In the genomic region with DNA sequence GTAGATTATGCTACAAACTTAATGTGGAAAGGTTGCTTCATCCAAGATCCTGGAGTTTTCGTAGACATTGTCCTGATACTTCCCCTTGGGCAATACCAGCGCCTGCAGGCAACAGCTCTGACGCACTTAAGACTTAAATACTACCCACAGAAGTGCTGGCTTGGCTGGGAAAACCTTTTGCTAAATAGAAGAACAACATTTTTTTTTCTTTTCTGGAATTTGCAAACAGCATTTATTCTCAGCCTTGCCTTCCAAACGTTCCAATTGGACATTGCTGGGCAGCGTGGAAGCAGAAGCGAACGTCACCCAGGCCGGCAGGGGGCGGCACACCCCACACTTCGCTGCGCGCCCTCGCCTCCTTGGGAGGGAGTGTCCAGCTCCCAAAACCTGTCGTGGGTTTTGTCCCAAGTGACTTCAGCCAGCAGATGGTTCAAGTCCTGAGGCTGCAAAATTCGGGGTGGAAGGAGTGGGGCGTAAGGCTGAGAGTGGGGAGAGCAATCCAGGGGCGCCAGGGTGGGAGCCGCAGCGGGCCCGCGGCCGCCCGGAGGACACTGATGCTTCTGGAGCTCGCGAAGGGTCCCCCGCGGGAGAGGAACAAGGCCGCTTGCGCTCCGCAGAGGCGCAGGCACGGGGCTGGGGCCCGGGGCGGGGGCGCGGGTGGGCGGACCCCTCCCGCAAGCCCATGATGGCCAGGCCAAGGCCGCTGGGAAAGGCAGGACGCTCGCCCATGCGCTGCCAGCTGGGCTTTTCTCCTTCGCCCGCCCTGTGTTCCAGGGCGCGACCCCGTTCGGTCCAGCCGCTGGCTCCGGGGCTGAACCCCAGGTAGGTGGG, we compare ENCODE assay signal across 1 cellular context.
TF ChIP-seq lines count a peak whose summit lies in the region.

No MANE protein-coding gene starts in this region.

TF ChIP-seq in HepG2, 621 proteins besides CTCF, POLR2A, EP300 and RAD21 (continued from another document and continues in another):
- TF ChIP-seq, protein P1, sequence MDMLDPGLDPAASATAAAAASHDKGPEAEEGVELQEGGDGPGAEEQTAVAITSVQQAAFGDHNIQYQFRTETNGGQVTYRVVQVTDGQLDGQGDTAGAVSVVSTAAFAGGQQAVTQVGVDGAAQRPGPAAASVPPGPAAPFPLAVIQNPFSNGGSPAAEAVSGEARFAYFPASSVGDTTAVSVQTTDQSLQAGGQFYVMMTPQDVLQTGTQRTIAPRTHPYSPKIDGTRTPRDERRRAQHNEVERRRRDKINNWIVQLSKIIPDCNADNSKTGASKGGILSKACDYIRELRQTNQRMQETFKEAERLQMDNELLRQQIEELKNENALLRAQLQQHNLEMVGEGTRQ (IDR thresholded peaks at IDR 0.05; ENCODE audit: low read depth, low read length): no peak
- TF ChIP-seq, protein P1 (CRISPR knock-in tag; IDR thresholded peaks at IDR 0.05; ENCODE audit: borderline replicate concordance): no peak
- TF ChIP-seq ERF (CRISPR knock-in tag; IDR thresholded peaks at IDR 0.05) (0 out of 2 replicates have a peak, but pooled peaks have one; percentile 20), MAZ (IDR thresholded peaks at IDR 0.05; ENCODE audit: borderline replicate concordance, low read depth, low read length) (no peak; the same call in 1 of the 2 replicates), MAZ (CRISPR knock-in tag; IDR thresholded peaks at IDR 0.05; ENCODE audit: low read depth) (peak; percentile 58; the same call in 1 of the 2 replicates), SP2 (CRISPR knock-in tag; IDR thresholded peaks at IDR 0.05) (no peak; the same call in 1 of the 2 replicates), ZBTB8A (CRISPR knock-in tag; IDR thresholded peaks at IDR 0.05; ENCODE audit: borderline replicate concordance, low read depth) (no peak), FOSL2 (CRISPR knock-in tag; IDR thresholded peaks at IDR 0.05) (no peak), KMT2A (CRISPR knock-in tag; IDR thresholded peaks at IDR 0.05) (no peak), ATF1 (CRISPR knock-in tag; IDR thresholded peaks at IDR 0.05) (peak; percentile 71), NONO (IDR thresholded peaks at IDR 0.05) (no peak), NONO (CRISPR knock-in tag; conservative IDR thresholded peaks at IDR 0.05) (no peak; the same call in 1 of the 2 replicates), YY1 (IDR thresholded peaks at IDR 0.05; ENCODE audit: insufficient read depth, insufficient replicate concordance, low read depth, low read length) (peak; percentile 38), KDM6A (CRISPR knock-in tag; IDR thresholded peaks at IDR 0.05; ENCODE audit: low read depth) (no peak), PITX1 (CRISPR knock-in tag; IDR thresholded peaks at IDR 0.05) (no peak), HOXA7 (CRISPR knock-in tag; IDR thresholded peaks at IDR 0.05) (no peak), ZKSCAN1 (IDR thresholded peaks at IDR 0.05; ENCODE audit: low read length) (no peak), ZNF33A (CRISPR knock-in tag; IDR thresholded peaks at IDR 0.05; ENCODE audit: borderline replicate concordance) (no peak), U2AF2 (IDR thresholded peaks at IDR 0.05; ENCODE audit: low read depth, low read length) (no peak), ZNF253 (CRISPR knock-in tag; IDR thresholded peaks at IDR 0.05; ENCODE audit: borderline replicate concordance) (no peak), MAF1 (CRISPR knock-in tag; IDR thresholded peaks at IDR 0.05; ENCODE audit: borderline replicate concordance) (0 out of 2 replicates have a peak, but pooled peaks have one; percentile 10), XRCC5 (optimal IDR thresholded peaks at IDR 0.05; ENCODE audit: low read length) (peak; percentile 81), ZNF543 (CRISPR knock-in tag; IDR thresholded peaks at IDR 0.05) (no peak), NFE2 (CRISPR knock-in tag; IDR thresholded peaks at IDR 0.05) (no peak), ZFYVE20 (CRISPR knock-in tag; IDR thresholded peaks at IDR 0.05; ENCODE audit: borderline replicate concordance, low read depth) (no peak), ZNF343 (CRISPR knock-in tag; IDR thresholded peaks at IDR 0.05) (0 out of 2 replicates have a peak, but pooled peaks have one; percentile 59), REXO4 (CRISPR knock-in tag; IDR thresholded peaks at IDR 0.05; ENCODE audit: borderline replicate concordance) (no peak), FOXA1 (IDR thresholded peaks at IDR 0.05) (no peak), FOXA1 (CRISPR knock-in tag; IDR thresholded peaks at IDR 0.05) (no peak), MTA1 (CRISPR knock-in tag; IDR thresholded peaks at IDR 0.05; ENCODE audit: borderline replicate concordance) (0 out of 2 replicates have a peak, but pooled peaks have one; percentile 26), RBFOX2 (IDR thresholded peaks at IDR 0.05; ENCODE audit: low read depth, low read length) (no peak)
- TF ChIP-seq, protein P2, sequence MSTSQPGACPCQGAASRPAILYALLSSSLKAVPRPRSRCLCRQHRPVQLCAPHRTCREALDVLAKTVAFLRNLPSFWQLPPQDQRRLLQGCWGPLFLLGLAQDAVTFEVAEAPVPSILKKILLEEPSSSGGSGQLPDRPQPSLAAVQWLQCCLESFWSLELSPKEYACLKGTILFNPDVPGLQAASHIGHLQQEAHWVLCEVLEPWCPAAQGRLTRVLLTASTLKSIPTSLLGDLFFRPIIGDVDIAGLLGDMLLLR (CRISPR knock-in tag; IDR thresholded peaks at IDR 0.05): 0 out of 2 replicates have a peak, but pooled peaks have one; percentile 28
- TF ChIP-seq, protein P3, sequence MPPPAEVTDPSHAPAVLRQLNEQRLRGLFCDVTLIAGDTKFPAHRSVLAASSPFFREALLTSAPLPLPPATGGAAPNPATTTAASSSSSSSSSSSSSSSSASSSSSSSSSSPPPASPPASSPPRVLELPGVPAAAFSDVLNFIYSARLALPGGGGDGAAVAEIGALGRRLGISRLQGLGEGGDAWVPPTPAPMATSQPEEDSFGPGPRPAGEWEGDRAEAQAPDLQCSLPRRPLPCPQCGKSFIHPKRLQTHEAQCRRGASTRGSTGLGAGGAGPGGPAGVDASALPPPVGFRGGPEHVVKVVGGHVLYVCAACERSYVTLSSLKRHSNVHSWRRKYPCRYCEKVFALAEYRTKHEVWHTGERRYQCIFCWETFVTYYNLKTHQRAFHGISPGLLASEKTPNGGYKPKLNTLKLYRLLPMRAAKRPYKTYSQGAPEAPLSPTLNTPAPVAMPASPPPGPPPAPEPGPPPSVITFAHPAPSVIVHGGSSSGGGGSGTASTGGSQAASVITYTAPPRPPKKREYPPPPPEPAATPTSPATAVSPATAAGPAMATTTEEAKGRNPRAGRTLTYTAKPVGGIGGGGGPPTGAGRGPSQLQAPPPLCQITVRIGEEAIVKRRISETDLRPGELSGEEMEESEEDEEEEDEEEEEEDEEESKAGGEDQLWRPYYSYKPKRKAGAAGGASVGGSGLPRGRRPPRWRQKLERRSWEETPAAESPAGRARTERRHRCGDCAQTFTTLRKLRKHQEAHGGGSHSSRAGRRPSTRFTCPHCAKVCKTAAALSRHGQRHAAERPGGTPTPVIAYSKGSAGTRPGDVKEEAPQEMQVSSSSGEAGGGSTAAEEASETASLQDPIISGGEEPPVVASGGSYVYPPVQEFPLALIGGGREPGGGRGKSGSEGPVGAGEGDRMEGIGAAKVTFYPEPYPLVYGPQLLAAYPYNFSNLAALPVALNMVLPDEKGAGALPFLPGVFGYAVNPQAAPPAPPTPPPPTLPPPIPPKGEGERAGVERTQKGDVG (CRISPR knock-in tag; IDR thresholded peaks at IDR 0.05; ENCODE audit: borderline replicate concordance): no peak
- TF ChIP-seq, protein P4, sequence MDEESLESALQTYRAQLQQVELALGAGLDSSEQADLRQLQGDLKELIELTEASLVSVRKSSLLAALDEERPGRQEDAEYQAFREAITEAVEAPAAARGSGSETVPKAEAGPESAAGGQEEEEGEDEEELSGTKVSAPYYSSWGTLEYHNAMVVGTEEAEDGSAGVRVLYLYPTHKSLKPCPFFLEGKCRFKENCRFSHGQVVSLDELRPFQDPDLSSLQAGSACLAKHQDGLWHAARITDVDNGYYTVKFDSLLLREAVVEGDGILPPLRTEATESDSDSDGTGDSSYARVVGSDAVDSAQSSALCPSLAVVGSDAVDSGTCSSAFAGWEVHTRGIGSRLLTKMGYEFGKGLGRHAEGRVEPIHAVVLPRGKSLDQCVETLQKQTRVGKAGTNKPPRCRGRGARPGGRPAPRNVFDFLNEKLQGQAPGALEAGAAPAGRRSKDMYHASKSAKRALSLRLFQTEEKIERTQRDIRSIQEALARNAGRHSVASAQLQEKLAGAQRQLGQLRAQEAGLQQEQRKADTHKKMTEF (CRISPR knock-in tag; IDR thresholded peaks at IDR 0.05): peak; percentile 70; the same call in 1 of the 2 replicates
- TF ChIP-seq, protein P5, sequence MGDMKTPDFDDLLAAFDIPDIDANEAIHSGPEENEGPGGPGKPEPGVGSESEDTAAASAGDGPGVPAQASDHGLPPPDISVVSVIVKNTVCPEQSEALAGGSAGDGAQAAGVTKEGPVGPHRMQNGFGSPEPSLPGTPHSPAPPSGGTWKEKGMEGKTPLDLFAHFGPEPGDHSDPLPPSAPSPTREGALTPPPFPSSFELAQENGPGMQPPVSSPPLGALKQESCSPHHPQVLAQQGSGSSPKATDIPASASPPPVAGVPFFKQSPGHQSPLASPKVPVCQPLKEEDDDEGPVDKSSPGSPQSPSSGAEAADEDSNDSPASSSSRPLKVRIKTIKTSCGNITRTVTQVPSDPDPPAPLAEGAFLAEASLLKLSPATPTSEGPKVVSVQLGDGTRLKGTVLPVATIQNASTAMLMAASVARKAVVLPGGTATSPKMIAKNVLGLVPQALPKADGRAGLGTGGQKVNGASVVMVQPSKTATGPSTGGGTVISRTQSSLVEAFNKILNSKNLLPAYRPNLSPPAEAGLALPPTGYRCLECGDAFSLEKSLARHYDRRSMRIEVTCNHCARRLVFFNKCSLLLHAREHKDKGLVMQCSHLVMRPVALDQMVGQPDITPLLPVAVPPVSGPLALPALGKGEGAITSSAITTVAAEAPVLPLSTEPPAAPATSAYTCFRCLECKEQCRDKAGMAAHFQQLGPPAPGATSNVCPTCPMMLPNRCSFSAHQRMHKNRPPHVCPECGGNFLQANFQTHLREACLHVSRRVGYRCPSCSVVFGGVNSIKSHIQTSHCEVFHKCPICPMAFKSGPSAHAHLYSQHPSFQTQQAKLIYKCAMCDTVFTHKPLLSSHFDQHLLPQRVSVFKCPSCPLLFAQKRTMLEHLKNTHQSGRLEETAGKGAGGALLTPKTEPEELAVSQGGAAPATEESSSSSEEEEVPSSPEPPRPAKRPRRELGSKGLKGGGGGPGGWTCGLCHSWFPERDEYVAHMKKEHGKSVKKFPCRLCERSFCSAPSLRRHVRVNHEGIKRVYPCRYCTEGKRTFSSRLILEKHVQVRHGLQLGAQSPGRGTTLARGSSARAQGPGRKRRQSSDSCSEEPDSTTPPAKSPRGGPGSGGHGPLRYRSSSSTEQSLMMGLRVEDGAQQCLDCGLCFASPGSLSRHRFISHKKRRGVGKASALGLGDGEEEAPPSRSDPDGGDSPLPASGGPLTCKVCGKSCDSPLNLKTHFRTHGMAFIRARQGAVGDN (CRISPR knock-in tag; IDR thresholded peaks at IDR 0.05): peak; percentile 59
- TF ChIP-seq, protein P6, sequence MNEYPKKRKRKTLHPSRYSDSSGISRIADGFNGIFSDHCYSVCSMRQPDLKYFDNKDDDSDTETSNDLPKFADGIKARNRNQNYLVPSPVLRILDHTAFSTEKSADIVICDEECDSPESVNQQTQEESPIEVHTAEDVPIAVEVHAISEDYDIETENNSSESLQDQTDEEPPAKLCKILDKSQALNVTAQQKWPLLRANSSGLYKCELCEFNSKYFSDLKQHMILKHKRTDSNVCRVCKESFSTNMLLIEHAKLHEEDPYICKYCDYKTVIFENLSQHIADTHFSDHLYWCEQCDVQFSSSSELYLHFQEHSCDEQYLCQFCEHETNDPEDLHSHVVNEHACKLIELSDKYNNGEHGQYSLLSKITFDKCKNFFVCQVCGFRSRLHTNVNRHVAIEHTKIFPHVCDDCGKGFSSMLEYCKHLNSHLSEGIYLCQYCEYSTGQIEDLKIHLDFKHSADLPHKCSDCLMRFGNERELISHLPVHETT (CRISPR knock-in tag; conservative IDR thresholded peaks at IDR 0.05): no peak
- TF ChIP-seq, protein P7, sequence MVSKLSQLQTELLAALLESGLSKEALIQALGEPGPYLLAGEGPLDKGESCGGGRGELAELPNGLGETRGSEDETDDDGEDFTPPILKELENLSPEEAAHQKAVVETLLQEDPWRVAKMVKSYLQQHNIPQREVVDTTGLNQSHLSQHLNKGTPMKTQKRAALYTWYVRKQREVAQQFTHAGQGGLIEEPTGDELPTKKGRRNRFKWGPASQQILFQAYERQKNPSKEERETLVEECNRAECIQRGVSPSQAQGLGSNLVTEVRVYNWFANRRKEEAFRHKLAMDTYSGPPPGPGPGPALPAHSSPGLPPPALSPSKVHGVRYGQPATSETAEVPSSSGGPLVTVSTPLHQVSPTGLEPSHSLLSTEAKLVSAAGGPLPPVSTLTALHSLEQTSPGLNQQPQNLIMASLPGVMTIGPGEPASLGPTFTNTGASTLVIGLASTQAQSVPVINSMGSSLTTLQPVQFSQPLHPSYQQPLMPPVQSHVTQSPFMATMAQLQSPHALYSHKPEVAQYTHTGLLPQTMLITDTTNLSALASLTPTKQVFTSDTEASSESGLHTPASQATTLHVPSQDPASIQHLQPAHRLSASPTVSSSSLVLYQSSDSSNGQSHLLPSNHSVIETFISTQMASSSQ (IDR thresholded peaks at IDR 0.05; ENCODE audit: low read depth): no peak
- TF ChIP-seq, protein P7 (CRISPR knock-in tag; IDR thresholded peaks at IDR 0.05; ENCODE audit: borderline replicate concordance): 0 out of 2 replicates have a peak, but pooled peaks have one; percentile 19
- TF ChIP-seq, protein P8, sequence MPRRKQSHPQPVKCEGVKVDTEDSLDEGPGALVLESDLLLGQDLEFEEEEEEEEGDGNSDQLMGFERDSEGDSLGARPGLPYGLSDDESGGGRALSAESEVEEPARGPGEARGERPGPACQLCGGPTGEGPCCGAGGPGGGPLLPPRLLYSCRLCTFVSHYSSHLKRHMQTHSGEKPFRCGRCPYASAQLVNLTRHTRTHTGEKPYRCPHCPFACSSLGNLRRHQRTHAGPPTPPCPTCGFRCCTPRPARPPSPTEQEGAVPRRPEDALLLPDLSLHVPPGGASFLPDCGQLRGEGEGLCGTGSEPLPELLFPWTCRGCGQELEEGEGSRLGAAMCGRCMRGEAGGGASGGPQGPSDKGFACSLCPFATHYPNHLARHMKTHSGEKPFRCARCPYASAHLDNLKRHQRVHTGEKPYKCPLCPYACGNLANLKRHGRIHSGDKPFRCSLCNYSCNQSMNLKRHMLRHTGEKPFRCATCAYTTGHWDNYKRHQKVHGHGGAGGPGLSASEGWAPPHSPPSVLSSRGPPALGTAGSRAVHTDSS (CRISPR knock-in tag; conservative IDR thresholded peaks at IDR 0.05): no peak
